Comparison of ENCODE assay signal across 25 cellular contexts in genomic region chr5:9799601-9800000, GRCh38.
"Had no signal": no experiment of that assay in that cellular context is flagged by ENCODE, and none has a peak within 500 bp of the region (broad histone marks: within the 10 kb centered on the region; RNA-seq: fewer than 3 reads in every experiment).

No MANE protein-coding gene starts in this region.

- H3K4me3 ChIP-seq: colonic mucosa, esophagus squamous epithelium, gastroesophageal sphincter, heart left ventricle, hepatocyte, left lung, lower lobe of right lung, mucosa of descending colon had no signal

- H3K36me3 Mint-ChIP-seq: immature natural killer cell, mesothelial cell of epicardium had no signal

- H3K4me1 Mint-ChIP-seq: immature natural killer cell had no signal

- H3K27ac Mint-ChIP-seq: dendritic cell treated with granulocyte-macrophage colony-stimulating factor and Interleukin-4, amounts not matched to agents 40 ng/mL and 50 ng/mL, for 4 days; effector memory CD8-positive, alpha-beta T cell; endodermal cell; immature natural killer cell; mesothelial cell of epicardium had no signal

- H3K27me3 Mint-ChIP-seq: dendritic cell treated with granulocyte-macrophage colony-stimulating factor and Interleukin-4, amounts not matched to agents 40 ng/mL and 50 ng/mL, for 4 days; effector memory CD8-positive, alpha-beta T cell had no signal

- ATAC-seq: effector memory CD8-positive, alpha-beta T cell; esophagus mucosa; foreskin keratinocyte; gastroesophageal sphincter; heart left ventricle; left colon; left lung; left ventricle myocardium superior; lower lobe of right lung; mucosa of descending colon had no signal

- H3K4me3 Mint-ChIP-seq: dendritic cell treated with granulocyte-macrophage colony-stimulating factor and Interleukin-4, amounts not matched to agents 40 ng/mL and 50 ng/mL, for 4 days; effector memory CD8-positive, alpha-beta T cell; endodermal cell; immature natural killer cell; mesothelial cell of epicardium had no signal

- DNase-seq: colonic mucosa; cortex of kidney; effector CD8-positive, alpha-beta T cell; effector memory CD8-positive, alpha-beta T cell; endodermal cell; erythroblast; esophagus squamous epithelium; foreskin keratinocyte; heart left ventricle; hypothalamus; immature natural killer cell; islet precursor cell; kidney; kidney glomerular epithelial cell; left colon; left lung; left ventricle myocardium superior; lower lobe of right lung; mesenchymal stem cell; mucosa of descending colon had no signal
